19 cellular contexts compared by ENCODE assay signal in genomic region chr19:30064021-30064699, GRCh38.
DNase-seq lines count a peak whose midpoint lies in the region; ATAC-seq, FAIRE-seq and TF ChIP-seq lines count a peak whose summit lies in the region.
"Had no signal": no experiment of that assay in that cellular context is flagged by ENCODE, and none has a peak within 500 bp of the region (broad histone marks: within the 10 kb centered on the region; RNA-seq: fewer than 3 reads in every experiment).

No MANE protein-coding gene starts in this region.

- no peaks in the 10 kb centered on the region for H3K27me3 ChIP-seq in lower lobe of right lung (ENCODE audit: low read depth)
- H3K27me3 ChIP-seq: heart left ventricle had no signal

- peak; percentile 28 for DNase-seq in activated CD8-positive, alpha-beta memory T cell treated with anti-CD3 and anti-CD28 coated beads, Interleukin-2, amount 50 U/mL, for 48 hours
- no peak for DNase-seq in activated CD8-positive, alpha-beta memory T cell treated with anti-CD3 and anti-CD28 coated beads, Interleukin-2, amount 50 U/mL, for 4 hours
- DNase-seq in NCI-H526 treated with DMSO at 0.1 percent for 48 hours (lab: John Stamatoyannopoulos, UW) (peak; percentile 30), lower lobe of right lung (peak; percentile 29), urothelium cell line (ENCODE audit: low spot score) (no peak), NCI-H2081 treated with DMSO at 0.1 percent for 48 hours (lab: John Stamatoyannopoulos, UW) (no peak), DMS79 treated with DMSO at 0.1 percent for 48 hours (lab: John Stamatoyannopoulos, UW) (no peak)
- DNase-seq: activated CD4-positive, alpha-beta T cell treated with anti-CD3 and anti-CD28 coated beads for 1 hour; activated effector memory CD4-positive, alpha-beta T cell treated with Interleukin-2 at 50 U/mL for 16 hours; immature natural killer cell; NCI-H1048; NCI-H69; Right ventricle myocardium superior; SW 1271 had no signal

- H3K9me3 ChIP-seq in lower lobe of right lung: no peaks in the 10 kb centered on the region
- H3K9me3 ChIP-seq: HAP-1, heart left ventricle had no signal

- peak; percentile 13 for FAIRE-seq in urothelium cell line (lab: Jason Lieb, UNC)
- FAIRE-seq: HTR-8/SVneo had no signal

- intact Hi-C loops in lower lobe of right lung (cut with DNase I): no loop called here

- TF ChIP-seq CTCF in lower lobe of right lung (IDR thresholded peaks at IDR 0.05): no peak

- H3K4me3 ChIP-seq in lower lobe of right lung: no peak overlapping the region
- H3K4me3 ChIP-seq: HAP-1, heart left ventricle had no signal

- H3K27ac ChIP-seq in lower lobe of right lung: no peak overlapping the region
- H3K27ac ChIP-seq: heart left ventricle, KMS-11 had no signal

- no peaks in the 10 kb centered on the region for H3K36me3 ChIP-seq in lower lobe of right lung
- H3K36me3 ChIP-seq: HAP-1, heart left ventricle had no signal

- ATAC-seq in lower lobe of right lung: no peak
- ATAC-seq: CD8-positive, alpha-beta T cell; heart left ventricle had no signal

- H3K4me1 ChIP-seq in lower lobe of right lung: no peaks in the 10 kb centered on the region
- H3K4me1 ChIP-seq: HAP-1, heart left ventricle had no signal

Comparison
In these comparisons a context has a peak if more than half of its experiments do, and no peak if none do; other contexts are left out.
1. DNase-seq: peak in activated CD8-positive, alpha-beta memory T cell treated with anti-CD3 and anti-CD28 coated beads, Interleukin-2, amount 50 U/mL, for 48 hours (single experiment), NCI-H526 treated with DMSO at 0.1 percent for 48 hours (single experiment) and lower lobe of right lung (single experiment); none in activated CD8-positive, alpha-beta memory T cell treated with anti-CD3 and anti-CD28 coated beads, Interleukin-2, amount 50 U/mL, for 4 hours (single experiment), urothelium cell line (single experiment), NCI-H2081 treated with DMSO at 0.1 percent for 48 hours (single experiment) and DMS79 treated with DMSO at 0.1 percent for 48 hours (single experiment).